In genomic region chr11:61924016-61924360, GRCh38 we compare ENCODE assay signal across 11 cellular contexts. TPM values are rescaled to one million over a fixed set of nuclear protein-coding genes. Genes with fewer than 3 reads are reported as not detected.
A peak's percentile ranks its signal among the peaks of the same experiment; 100 is the strongest.
DNase-seq lines count a peak whose midpoint lies in the region; ATAC-seq and TF ChIP-seq lines count a peak whose summit lies in the region.
"Had no signal": no experiment of that assay in that cellular context is flagged by ENCODE, and none has a peak within 500 bp of the region (broad histone marks: within the 10 kb centered on the region; RNA-seq: fewer than 3 reads in every experiment).

No MANE protein-coding gene starts in this region.

- no peaks in the 10 kb centered on the region for H3K9me3 ChIP-seq in lung (ENCODE audit: control insufficient read depth in 2 of 2, insufficient read depth in 1 of 2, low read length in 1 of 2)

- H2AFZ ChIP-seq in GM23338: peak overlapping the region; percentile 95

- no peak overlapping the region; the same call in 1 of the 2 replicates for H3K4me2 ChIP-seq in GM23338

- DNase-seq in GM23338 (ENCODE audit: low spot score) (no peak), dorsolateral prefrontal cortex (peak in 1 of 10 donors; percentile 29), lung (ENCODE audit: low spot score) (no peak), foreskin melanocyte (no peak), retina (no peak), AML-193 (lab: John Stamatoyannopoulos, UW) (no peak)
- DNase-seq: activated B cell treated with CpG ODN at 0.5 μM for 24 hours, Karpas-422, NCI-H2081 treated with DMSO at 0.1 percent for 48 hours had no signal

- peaks cover 40% of the 10 kb centered on the region for H3K4me1 Mint-ChIP-seq in GM23338

- no peak overlapping the region; the same call in 2 of the 3 replicates for H3K4me3 Mint-ChIP-seq in GM23338
- H3K4me3 Mint-ChIP-seq: activated B cell treated with CpG ODN at 0.5 μM for 24 hours had no signal

- H3K36me3 ChIP-seq in GM23338 (ENCODE audit: insufficient read depth) (no peaks in the 10 kb centered on the region), lung (ENCODE audit: control insufficient read depth in 2 of 2, insufficient read depth in 2 of 2, low read length in 2 of 2) (no peaks in the 10 kb centered on the region)

- no peak overlapping the region for H3K4me3 ChIP-seq in GM23338
- H3K4me3 ChIP-seq in dorsolateral prefrontal cortex: no peak overlapping the region
- no peak overlapping the region for H3K4me3 ChIP-seq in lung
- no peak overlapping the region for H3K4me3 ChIP-seq in skin epidermis

- intact Hi-C loops in dorsolateral prefrontal cortex (cut with DNase I): no loop called here

- H3K27me3 ChIP-seq in GM23338 (ENCODE audit: insufficient read depth) (peaks cover 2% of the 10 kb centered on the region; the same call in 1 of the 2 replicates), dorsolateral prefrontal cortex (no peaks in the 10 kb centered on the region), lung (ENCODE audit: control insufficient read depth, insufficient read depth) (no peaks in the 10 kb centered on the region)

- peak; percentile 5; the same call in 1 of the 3 replicates for ATAC-seq in GM23338
- no peak for ATAC-seq in lung (ENCODE audit: insufficient read depth, low FRiP score)
- no peak for ATAC-seq in GM19455 (IDR thresholded peaks at IDR 0.05; ENCODE audit: unreplicated experiment)

- H3K9me2 ChIP-seq in GM23338 (ENCODE audit: insufficient read depth): no peaks in the 10 kb centered on the region

- no peaks in the 10 kb centered on the region for H4K20me1 ChIP-seq in GM23338 (replicated peaks; ENCODE audit: insufficient read depth)

- WGBS in lung, 2 donors: 62 to 75% methylated on average over 5 of the region's 5 CpGs

- H3K36me3 Mint-ChIP-seq in GM23338 (ENCODE audit: low read depth): no peaks in the 10 kb centered on the region

- no peak overlapping the region for H3K27ac ChIP-seq in GM23338 (ENCODE audit: low read depth)
- H3K27ac ChIP-seq in dorsolateral prefrontal cortex: peak overlapping the region in 34 of 59 donors; percentile 3 to 86 (median 50)
- H3K27ac ChIP-seq in lung (ENCODE audit: low read depth in 1 of 2, low read length in 1 of 2): peak overlapping the region; percentile 55 to 62
- peak overlapping the region in 20 of 21 experiments; percentile 31 to 97 (median 80) for H3K27ac ChIP-seq in skin epidermis

- H3K27me3 Mint-ChIP-seq in GM23338 (ENCODE audit: insufficient read depth, low read depth, poor library complexity): peaks cover 13% of the 10 kb centered on the region

- H3K27ac Mint-ChIP-seq in GM23338: peak overlapping the region; percentile 18; the same call in 1 of the 2 replicates
- H3K27ac Mint-ChIP-seq: activated B cell treated with CpG ODN at 0.5 μM for 24 hours had no signal

- H3K79me2 ChIP-seq in GM23338 (replicated peaks; ENCODE audit: insufficient read depth): no peaks in the 10 kb centered on the region

- H3F3A ChIP-seq in GM23338 (replicated peaks; ENCODE audit: low read depth): peaks cover 8% of the 10 kb centered on the region; the same call in 1 of the 2 replicates

- TF ChIP-seq CTCF in GM23338 (conservative IDR thresholded peaks at IDR 0.05; ENCODE audit: low read depth in 2 of 2) (no peak), dorsolateral prefrontal cortex (IDR thresholded peaks at IDR 0.05 in 54 of 56, conservative IDR thresholded peaks at IDR 0.05 in 2 of 56; ENCODE audit: low read depth in 1 of 56, partially characterized antibody in 56 of 56) (no peak), lung (IDR thresholded peaks at IDR 0.05; ENCODE audit: control extremely low read depth, extremely low read depth) (no peak)

- no peaks in the 10 kb centered on the region for H3K9me3 Mint-ChIP-seq in GM23338
- H3K9me3 Mint-ChIP-seq: activated B cell treated with CpG ODN at 0.5 μM for 24 hours had no signal

- H3K4me1 ChIP-seq in GM23338 (ENCODE audit: insufficient read depth): peaks cover 22% of the 10 kb centered on the region
- peaks cover 2 to 5% of the 10 kb centered on the region in 2 donors for H3K4me1 ChIP-seq in lung (ENCODE audit: control insufficient read depth in 2 of 2, insufficient read depth in 2 of 2, low read length in 2 of 2)

TF ChIP-seq in GM23338, 12 proteins besides CTCF, POLR2A, EP300 and RAD21 (continues in another document):
- no peak for TF ChIP-seq REST (IDR thresholded peaks at IDR 0.05; ENCODE audit: unreplicated experiment)
- no peak for TF ChIP-seq JUNB (IDR thresholded peaks at IDR 0.05; ENCODE audit: unreplicated experiment)
- TF ChIP-seq EZH2 (IDR thresholded peaks at IDR 0.05; ENCODE audit: low read depth, unreplicated experiment): no peak
- no peak for TF ChIP-seq POLR2AphosphoS5 (IDR thresholded peaks at IDR 0.05; ENCODE audit: low read depth)
- TF ChIP-seq CREB1 (CRISPR knock-in tag; IDR thresholded peaks at IDR 0.05; ENCODE audit: low read depth): no peak
- TF ChIP-seq NANOG (IDR thresholded peaks at IDR 0.05; ENCODE audit: borderline replicate concordance): no peak
- no peak for TF ChIP-seq ZNF114 (CRISPR knock-in tag; IDR thresholded peaks at IDR 0.05)
- TF ChIP-seq ZNF331 (CRISPR knock-in tag; IDR thresholded peaks at IDR 0.05; ENCODE audit: low read depth): no peak
- no peak for TF ChIP-seq ETS1 (IDR thresholded peaks at IDR 0.05)
- no peak for TF ChIP-seq EZH2phosphoT487 (IDR thresholded peaks at IDR 0.05; ENCODE audit: unreplicated experiment)
- no peak for TF ChIP-seq STAT1 (IDR thresholded peaks at IDR 0.05; ENCODE audit: unreplicated experiment)

RNA-seq across cellular contexts. Expression of gene RAB3IL1, which starts 6.6 kb away (rescaled TPM):
- 2.7 and 4.0 TPM in 2 replicates for total RNA-seq in GM23338 (2014; rRNA removed; shearing (Covaris generic))
- polyA plus RNA-seq in GM23338 (2016; fragmentation: Nextera tagmentation; extraction: Ambion mirVana) (3.4 and 3.9 TPM in 2 replicates), lung (10 to 100 TPM in 1 of 2 donors, 1 to 10 TPM in 1; 6.7 to 20.8 TPM)
- total RNA-seq in dorsolateral prefrontal cortex (10 to 100 TPM in 71 of 120 experiments, 1 to 10 TPM in 49; 5.8 to 23.3 (median 10.7) TPM), lung (10 to 100 TPM in 1 of 2 donors, 1 to 10 TPM in 1; 8.8 to 10.9 TPM)
- total RNA-seq: activated B cell treated with CpG ODN at 0.5 μM for 24 hours had no signal

RNA-seq across cellular contexts. Expression of gene BEST1, which starts 26.2 kb away (rescaled TPM):
- total RNA-seq in GM23338 (2014; rRNA removed; shearing (Covaris generic)): 0.35 and 0.89 TPM in 2 replicates
- polyA plus RNA-seq in GM23338 (2016; fragmentation: Nextera tagmentation; extraction: Ambion mirVana): 0.44 and 0.75 TPM in 2 replicates
- total RNA-seq in dorsolateral prefrontal cortex: 100 to 1,000 TPM in 2 of 120 experiments, 10 to 100 TPM in 118; 10.7 to 176 (median 32.0) TPM
- total RNA-seq in lung: 10 to 100 TPM in 1 of 2 donors, 1 to 10 TPM in 1; 4.9 to 16.6 TPM
- 10 to 100 TPM in 1 of 2 donors, 1 to 10 TPM in 1; 6.1 to 27.3 TPM for polyA plus RNA-seq in lung

RNA-seq across cellular contexts. Expression of gene FADS3, which starts 32.6 kb away (rescaled TPM):
- 73.5 and 91.4 TPM in 2 replicates for total RNA-seq in GM23338 (2014; rRNA removed; shearing (Covaris generic))
- polyA plus RNA-seq in GM23338 (2016; fragmentation: Nextera tagmentation; extraction: Ambion mirVana): 44.4 and 44.6 TPM in 2 replicates
- total RNA-seq in dorsolateral prefrontal cortex: 100 to 1,000 TPM in 31 of 120 experiments, 10 to 100 TPM in 89; 52.0 to 134 (median 87.6) TPM
- 10 to 100 TPM; 12.3 to 64.8 TPM for total RNA-seq in lung
- 10 to 100 TPM; 52.7 to 56.2 TPM for polyA plus RNA-seq in lung

RNA-seq across cellular contexts. Expression of gene FTH1, which starts 43.4 kb away (rescaled TPM):
- 718 and 839 TPM in 2 replicates for total RNA-seq in GM23338 (2014; rRNA removed; shearing (Covaris generic))
- polyA plus RNA-seq in GM23338 (2016; fragmentation: Nextera tagmentation; extraction: Ambion mirVana): 2,531 and 2,750 TPM in 2 replicates
- 1,000 to 10,000 TPM; 2,016 to 5,225 (median 3,057) TPM for total RNA-seq in dorsolateral prefrontal cortex
- total RNA-seq in lung: 1,000 to 10,000 TPM; 1,737 to 4,072 TPM
- over 10,000 TPM in 1 of 2 donors, 1,000 to 10,000 TPM in 1; 6,299 to 24,273 TPM for polyA plus RNA-seq in lung
